ENCODE assay signal across 8 cellular contexts in genomic region chr17:31548709-31549108, GRCh38.
A peak's percentile ranks its signal among the peaks of the same experiment; 100 is the strongest.
DNase-seq lines count a peak whose midpoint lies in the region; TF ChIP-seq lines count a peak whose summit lies in the region.

No MANE protein-coding gene starts in this region.

- H3K4me3 ChIP-seq in dorsolateral prefrontal cortex = peak overlapping the region in 58 of 59 donors; percentile 65 to 98 (median 87)

- peak overlapping the region; percentile 94 for H3K4me3 Mint-ChIP-seq in nephron progenitor cell

- TF ChIP-seq CTCF in C4-2B (conservative IDR thresholded peaks at IDR 0.05) (no peak), dorsolateral prefrontal cortex (IDR thresholded peaks at IDR 0.05 in 54 of 56, conservative IDR thresholded peaks at IDR 0.05 in 2 of 56; ENCODE audit: low read depth in 1 of 56, partially characterized antibody in 56 of 56) (no peak), nephron progenitor cell (IDR thresholded peaks at IDR 0.05) (no peak), GM13976 (IDR thresholded peaks at IDR 0.05; ENCODE audit: borderline replicate concordance, control extremely low read depth, extremely low read depth, insufficient read depth, missing control alignments) (no peak)

- DNase-seq in NAMALWA (ENCODE audit: low spot score) = peak; percentile 37
- DNase-seq in dorsolateral prefrontal cortex = no peak
- DNase-seq in nephron progenitor cell = no peak
- no peak for DNase-seq in NCI-H748 treated with DMSO at 0.1 percent for 48 hours (lab: John Stamatoyannopoulos, UW)
- no peak for DNase-seq in islet precursor cell
- DNase-seq in medulla oblongata (ENCODE audit: extremely low spot score) = no peak
- DNase-seq in GM13976 (ENCODE audit: low spot score) = no peak

- H3K4me1 Mint-ChIP-seq in nephron progenitor cell = peaks cover 12% of the 10 kb centered on the region

- H3K36me3 Mint-ChIP-seq in nephron progenitor cell (ENCODE audit: low read depth) = no peaks in the 10 kb centered on the region

- no peaks in the 10 kb centered on the region for H3K27me3 ChIP-seq in dorsolateral prefrontal cortex

- peaks cover 5% of the 10 kb centered on the region for H3K9me3 Mint-ChIP-seq in nephron progenitor cell

- no peak overlapping the region for H3K27ac Mint-ChIP-seq in nephron progenitor cell

- intact Hi-C loops in dorsolateral prefrontal cortex (cut with DNase I) = no loop called here

- in situ Hi-C loops in GM13976 (cut with MboI; ENCODE audit: low sequenced_read_pairs, unreplicated experiment) = no loop called here

- H3K27ac ChIP-seq in C4-2B (peak overlapping the region; percentile 97), dorsolateral prefrontal cortex (peak overlapping the region in 58 of 59 donors; percentile 69 to 98 (median 90))

- H3K27me3 Mint-ChIP-seq in nephron progenitor cell (ENCODE audit: low read depth, poor library complexity) = peaks cover 11% of the 10 kb centered on the region
